In the genomic region with DNA sequence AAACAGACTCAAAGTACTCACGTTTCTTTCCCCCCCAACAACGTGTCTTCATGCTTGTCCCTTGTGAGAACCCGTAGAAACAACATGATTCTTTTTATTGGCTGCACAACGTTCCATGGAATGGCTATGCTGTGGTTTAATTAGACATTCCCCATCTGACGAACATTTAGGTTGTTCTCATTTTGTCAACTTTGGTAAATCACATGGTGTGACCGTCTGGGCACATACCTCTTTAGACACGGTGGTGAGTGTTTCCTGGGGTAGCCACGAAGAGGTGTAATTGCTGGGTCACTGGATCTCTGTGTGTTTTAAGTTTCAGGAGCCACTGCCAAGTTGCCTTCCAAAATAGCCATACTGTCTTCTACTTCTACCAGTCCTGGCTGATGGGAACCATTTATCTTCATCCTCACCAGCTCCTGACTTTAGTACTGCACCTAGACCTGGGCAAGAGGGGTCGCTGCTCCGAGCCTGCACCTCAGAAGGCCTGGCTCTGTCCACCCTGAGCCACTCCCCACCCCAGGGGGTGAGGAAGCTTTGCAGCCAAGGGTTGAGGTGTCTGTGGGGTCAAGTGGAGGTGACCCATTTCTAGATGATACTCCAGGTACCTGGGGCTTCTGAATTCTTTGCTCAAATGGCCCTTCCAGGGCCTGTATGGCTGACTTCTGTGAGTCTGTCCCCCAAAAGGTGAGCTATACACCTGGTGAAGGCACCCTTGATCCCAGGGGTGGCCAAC, we compare ENCODE assay signal across 17 cellular contexts.
DNase-seq lines count a peak whose midpoint lies in the region; TF ChIP-seq lines count a peak whose summit lies in the region.
"Had no signal": no experiment of that assay in that cellular context is flagged by ENCODE, and none has a peak within 500 bp of the region (broad histone marks: within the 10 kb centered on the region; RNA-seq: fewer than 3 reads in every experiment).

No MANE protein-coding gene starts in this region.

- no peak for TF ChIP-seq EP300 in transverse colon (IDR thresholded peaks at IDR 0.05; ENCODE audit: low read depth)

- H4K20me1 ChIP-seq in BLaER1 = no peaks in the 10 kb centered on the region

- TF ChIP-seq CTCF in osteocyte (IDR thresholded peaks at IDR 0.05) = no peak
- TF ChIP-seq CTCF in transverse colon (IDR thresholded peaks at IDR 0.05) = no peak

- in situ Hi-C loops in transverse colon (cut with MboI; ENCODE audit: low pct_ligation_motif_present in 1 of 4, low pct_unique_long_range_greater_than_20kb in 1 of 4, low sequenced_read_pairs in 3 of 4) = no loop called here

- H3K4me3 ChIP-seq in BLaER1 = no peak overlapping the region
- no peak overlapping the region for H3K4me3 ChIP-seq in transverse colon
- H3K4me3 ChIP-seq: GM12878, GM23338 had no signal

- H3K27ac Mint-ChIP-seq in osteocyte (ENCODE audit: unreplicated experiment) = no peak overlapping the region
- H3K27ac Mint-ChIP-seq in immature natural killer cell = no peak overlapping the region
- H3K27ac Mint-ChIP-seq: CD4-positive, alpha-beta memory T cell; GM23338 had no signal

- H3K4me1 Mint-ChIP-seq in osteocyte (ENCODE audit: unreplicated experiment) (no peaks in the 10 kb centered on the region), immature natural killer cell (no peaks in the 10 kb centered on the region)
- H3K4me1 Mint-ChIP-seq: CD4-positive, alpha-beta memory T cell; GM23338; H9 had no signal

- 37 to 60% methylated on average over 3 to 10 of the region's 10 CpGs for WGBS in transverse colon (ENCODE audit: low coverage in 1 of 2), 2 donors

- H3K27ac ChIP-seq in BLaER1 (peak overlapping the region; percentile 18; the same call in 1 of the 2 replicates), transverse colon (no peak overlapping the region)
- H3K27ac ChIP-seq: C4-2B had no signal

- no peak for TF ChIP-seq POLR2A in transverse colon (IDR thresholded peaks at IDR 0.05)

- peaks cover 8% of the 10 kb centered on the region for H3K9me3 Mint-ChIP-seq in osteocyte (ENCODE audit: unreplicated experiment)
- H3K9me3 Mint-ChIP-seq in immature natural killer cell = peaks cover 0 to 3% (median 0%) of the 10 kb centered on the region in 6 donors

- no peaks in the 10 kb centered on the region for H3K27me3 Mint-ChIP-seq in osteocyte (ENCODE audit: unreplicated experiment)
- H3K27me3 Mint-ChIP-seq in immature natural killer cell (ENCODE audit: low read depth in 3 of 3) = peaks cover 0 to 2% (median 0%) of the 10 kb centered on the region in 3 donors

- H3K4me2 ChIP-seq in BLaER1 = peak overlapping the region; percentile 44
- H3K4me2 ChIP-seq: GM23338 had no signal

- H3K27me3 ChIP-seq in BLaER1 = no peaks in the 10 kb centered on the region
- no peaks in the 10 kb centered on the region for H3K27me3 ChIP-seq in transverse colon

- H3K9me3 ChIP-seq in BLaER1 = peaks cover 7% of the 10 kb centered on the region; the same call in 1 of the 2 replicates
- H3K9me3 ChIP-seq in transverse colon = no peaks in the 10 kb centered on the region

- H3K4me1 ChIP-seq in BLaER1 (peaks cover 62% of the 10 kb centered on the region), transverse colon (no peaks in the 10 kb centered on the region)

- no peak overlapping the region for H3K4me3 Mint-ChIP-seq in osteocyte (ENCODE audit: unreplicated experiment)
- H3K4me3 Mint-ChIP-seq in immature natural killer cell = no peak overlapping the region
- H3K4me3 Mint-ChIP-seq: CD4-positive, alpha-beta memory T cell; GM23338; H9 had no signal

- DNase-seq in M059J (ENCODE audit: low read depth) = peak; percentile 13
- DNase-seq in astrocyte of the hippocampus (ENCODE audit: low read depth, low spot score) = peak; percentile 20
- peak; percentile 63 for DNase-seq in osteocyte (ENCODE audit: extremely low spot score, unreplicated experiment)
- no peak for DNase-seq in NCI-H510A treated with DMSO at 0.1 percent for 48 hours (lab: John Stamatoyannopoulos, UW)
- DNase-seq in NCI-H128 (lab: John Stamatoyannopoulos, UW; ENCODE audit: unreplicated experiment) = no peak
- DNase-seq in transverse colon = no peak
- no peak for DNase-seq in immature natural killer cell
- DNase-seq: 8988T; CD4-positive, alpha-beta memory T cell; COR-L47; DMS53; H9; IMR-90 had no signal

- H3K9ac ChIP-seq in BLaER1 = no peak overlapping the region

- intact Hi-C loops in transverse colon (cut with DNase I; ENCODE audit: low total_unique reads) = no loop called here

- H3K36me3 Mint-ChIP-seq in osteocyte (ENCODE audit: unreplicated experiment) (no peaks in the 10 kb centered on the region), immature natural killer cell (no peaks in the 10 kb centered on the region)

- H3K36me3 ChIP-seq in BLaER1 (no peaks in the 10 kb centered on the region), transverse colon (no peaks in the 10 kb centered on the region)

Comparison
In these comparisons a context has a peak if more than half of its experiments do, and no peak if none do; other contexts are left out.
1. DNase-seq: peak in M059J (single experiment), astrocyte of the hippocampus (single experiment) and osteocyte (single experiment); none in NCI-H510A treated with DMSO at 0.1 percent for 48 hours (single experiment), NCI-H128 (single experiment), transverse colon (single experiment) and immature natural killer cell (0 of 3).